10 cellular contexts compared by ENCODE assay signal in the genomic region with DNA sequence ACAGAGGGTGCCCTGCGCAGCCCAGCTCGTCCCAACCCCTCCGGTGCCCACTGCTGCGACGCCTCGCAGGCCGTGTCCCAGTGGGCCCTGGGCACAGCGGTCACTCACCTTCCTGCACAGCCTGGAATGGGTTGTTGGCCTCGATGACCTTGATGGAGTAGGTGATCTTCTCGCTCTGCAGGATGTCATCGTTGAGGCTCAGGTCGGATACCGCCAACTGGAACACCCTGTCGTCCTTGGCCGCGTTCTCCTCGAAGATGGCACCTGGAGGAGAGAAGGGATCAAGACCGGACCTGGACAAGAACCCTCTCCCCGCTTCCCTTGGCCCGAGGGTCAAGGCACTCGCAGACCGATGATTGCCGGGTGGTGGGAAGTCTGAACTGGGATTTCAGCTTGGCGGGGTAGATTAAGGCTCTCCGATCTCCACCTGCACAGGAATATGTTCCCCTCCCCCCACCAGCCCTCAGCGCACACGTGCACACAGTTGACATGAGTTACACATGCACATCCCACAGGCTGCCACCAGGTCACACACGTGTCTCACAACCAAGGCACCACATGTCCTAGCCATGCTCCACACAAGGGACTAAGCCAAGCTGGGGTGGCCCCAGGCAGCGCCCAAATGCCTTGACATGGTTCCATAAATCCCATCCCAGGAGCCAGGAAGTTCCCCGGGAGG. TPM values are rescaled to one million over a fixed set of nuclear protein-coding genes. Genes with fewer than 3 reads are reported as not detected.
DNase-seq lines count a peak whose midpoint lies in the region; ATAC-seq and TF ChIP-seq lines count a peak whose summit lies in the region.
"Had no signal": no experiment of that assay in that cellular context is flagged by ENCODE, and none has a peak within 500 bp of the region (broad histone marks: within the 10 kb centered on the region; RNA-seq: fewer than 3 reads in every experiment).

No MANE protein-coding gene starts in this region.

- H3K4me3 ChIP-seq in H7 (ENCODE audit: insufficient read depth, low read depth, low read length) (peak overlapping the region; percentile 47; the same call in 1 of the 2 replicates), trophoblast cell (ENCODE audit: low read depth, low read length) (no peak overlapping the region)

- no peak overlapping the region for H2BK12ac ChIP-seq in trophoblast cell (ENCODE audit: low read length)

- H3K9ac ChIP-seq in trophoblast cell (ENCODE audit: low read length): no peak overlapping the region

- H3K14ac ChIP-seq in trophoblast cell (ENCODE audit: low read length): no peak overlapping the region

- H3K79me2 ChIP-seq in trophoblast cell (ENCODE audit: control insufficient read depth, insufficient read depth, low read length, poor library complexity): no peaks in the 10 kb centered on the region

- peaks cover 11% of the 10 kb centered on the region for H3K9me3 ChIP-seq in trophoblast cell (ENCODE audit: insufficient read depth, low read depth, low read length)

- H3K27me3 ChIP-seq in H7 (ENCODE audit: control insufficient read depth, insufficient read depth, low read length) (peaks cover 79% of the 10 kb centered on the region), trophoblast cell (ENCODE audit: insufficient read depth, low read length) (peaks cover 68% of the 10 kb centered on the region)

- no peak overlapping the region for H3K23ac ChIP-seq in trophoblast cell (ENCODE audit: low read length)

- peak; percentile 32 for DNase-seq in DMS 273 (lab: John Stamatoyannopoulos, UW; ENCODE audit: unreplicated experiment)
- no peak for DNase-seq in DMS 273 treated with DMSO at 0.1 percent for 48 hours (lab: John Stamatoyannopoulos, UW)
- DNase-seq in H7: no peak
- DNase-seq in glutamatergic neuron: peak; percentile 26
- no peak for DNase-seq in trophoblast cell
- DNase-seq in NCI-H2081 (lab: John Stamatoyannopoulos, UW): no peak
- no peak for DNase-seq in NCI-H1092 treated with DMSO at 0.1 percent for 48 hours (lab: John Stamatoyannopoulos, UW)
- DNase-seq: brain microvascular endothelial cell had no signal

- WGBS in trophoblast cell (ENCODE audit: extremely low coverage, insufficient coverage, insufficient read length): no CpG with 5 or more reads among the region's 30 CpGs

- no peaks in the 10 kb centered on the region for H3K79me1 ChIP-seq in trophoblast cell (ENCODE audit: low read length)

- H2AFZ ChIP-seq in trophoblast cell (ENCODE audit: insufficient read depth, low read length, poor library complexity): no peak overlapping the region

- peak overlapping the region; percentile 85 for H3K4me3 Mint-ChIP-seq in glutamatergic neuron (ENCODE audit: unreplicated experiment)

- peak; percentile 42 for TF ChIP-seq CTCF in glutamatergic neuron (IDR thresholded peaks at IDR 0.05; ENCODE audit: partially characterized antibody, unreplicated experiment)

- H3K27me3 Mint-ChIP-seq in glutamatergic neuron (ENCODE audit: unreplicated experiment): peaks cover 31% of the 10 kb centered on the region

- no peak overlapping the region for H2BK5ac ChIP-seq in trophoblast cell (ENCODE audit: low read depth, low read length, poor library complexity)

- H4K91ac ChIP-seq in trophoblast cell (ENCODE audit: low read depth, low read length): no peak overlapping the region

- H3K36me3 Mint-ChIP-seq in glutamatergic neuron (ENCODE audit: unreplicated experiment): no peaks in the 10 kb centered on the region

- peaks cover 1% of the 10 kb centered on the region for H3K4me1 Mint-ChIP-seq in glutamatergic neuron (ENCODE audit: low read depth, unreplicated experiment)

- H2BK120ac ChIP-seq in trophoblast cell (ENCODE audit: insufficient read depth, low read length, poor library complexity): no peak overlapping the region

- no peak overlapping the region for H3K27ac Mint-ChIP-seq in glutamatergic neuron (ENCODE audit: unreplicated experiment)

- H4K8ac ChIP-seq in trophoblast cell (ENCODE audit: low read depth, low read length): no peak overlapping the region

- H3K27ac ChIP-seq in trophoblast cell (ENCODE audit: low read depth, low read length): no peak overlapping the region
- H3K27ac ChIP-seq: 22Rv1, brain microvascular endothelial cell had no signal

- H3K18ac ChIP-seq in trophoblast cell (ENCODE audit: low read length): no peak overlapping the region

- peak overlapping the region; percentile 63 for H3K4me2 ChIP-seq in trophoblast cell (ENCODE audit: low read length)

- H2AK5ac ChIP-seq in trophoblast cell (ENCODE audit: low read length): no peak overlapping the region

- peaks cover 6 to 12% of the 10 kb centered on the region in 2 experiments for H3K4me1 ChIP-seq in trophoblast cell (ENCODE audit: control insufficient read depth in 1 of 2, insufficient read depth in 2 of 2, low read length in 2 of 2)

- no peak overlapping the region for H4K12ac ChIP-seq in trophoblast cell (ENCODE audit: low read depth, low read length)

- H3K9me3 Mint-ChIP-seq in glutamatergic neuron (ENCODE audit: unreplicated experiment): peaks cover 20% of the 10 kb centered on the region

- no peak overlapping the region for H3K4ac ChIP-seq in trophoblast cell (ENCODE audit: low read depth, low read length)

- ATAC-seq in HG03439 (IDR thresholded peaks at IDR 0.05; ENCODE audit: unreplicated experiment): no peak

- no peaks in the 10 kb centered on the region for H3K36me3 ChIP-seq in H7 (replicated peaks; ENCODE audit: control insufficient read depth, insufficient read depth, low read length)
- H3K36me3 ChIP-seq in trophoblast cell (ENCODE audit: control insufficient read depth in 1 of 2, insufficient read depth in 2 of 2, low read length in 2 of 2): no peaks in the 10 kb centered on the region
- H3K36me3 ChIP-seq: brain microvascular endothelial cell had no signal

RNA-seq across cellular contexts. Expression of a gene that starts 2.6 kb away (rescaled TPM):
- total RNA-seq in H7 (2014; rRNA removed; shearing (Covaris generic)): 0.22 and 0.31 TPM in 2 replicates
- 8.0 TPM for total RNA-seq in glutamatergic neuron (ENCODE audit: unreplicated experiment)
- 0.15 and 0.32 TPM in 2 replicates for polyA plus RNA-seq in trophoblast cell (2013)

Comparison
In these comparisons a context has a peak if more than half of its experiments do, and no peak if none do; other contexts are left out.
1. DNase-seq: peak in DMS 273 (single experiment) and glutamatergic neuron (single experiment); none in DMS 273 treated with DMSO at 0.1 percent for 48 hours (single experiment), H7 (single experiment), trophoblast cell (0 of 2), NCI-H2081 (0 of 2) and NCI-H1092 treated with DMSO at 0.1 percent for 48 hours (single experiment).